In the genomic region with DNA sequence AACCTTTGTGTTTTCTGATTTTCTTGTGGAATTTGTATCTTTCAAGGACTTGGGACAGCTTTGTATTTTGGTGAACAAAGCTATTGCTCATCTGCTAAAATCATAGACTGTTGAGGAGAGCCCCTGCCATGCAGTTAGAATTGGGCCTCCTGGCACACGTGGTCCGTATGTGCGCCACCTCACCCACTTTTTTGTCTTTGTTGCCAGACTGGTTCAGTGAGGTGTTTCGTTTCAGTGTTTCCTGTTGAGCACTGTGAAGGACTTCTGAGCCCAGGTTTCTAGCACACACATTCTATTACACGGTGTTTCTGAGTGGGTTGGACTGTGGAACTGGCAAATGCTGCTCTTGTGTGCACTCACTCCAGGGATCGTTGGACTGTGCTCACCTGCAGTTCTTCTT, we compare ENCODE assay signal across 17 cellular contexts. TPM values are rescaled to one million over a fixed set of nuclear protein-coding genes. Genes with fewer than 3 reads are reported as not detected.
DNase-seq lines count a peak whose midpoint lies in the region; ATAC-seq, FAIRE-seq and TF ChIP-seq lines count a peak whose summit lies in the region.
"Had no signal": no experiment of that assay in that cellular context is flagged by ENCODE, and none has a peak within 500 bp of the region (broad histone marks: within the 10 kb centered on the region; RNA-seq: fewer than 3 reads in every experiment).

No MANE protein-coding gene starts in this region.

- DNase-seq in A673 (ENCODE audit: low spot score) (no peak), MG63 (peak; percentile 46), bronchial epithelial cell (ENCODE audit: low read depth) (peak; percentile 85), mucosa of gallbladder (ENCODE audit: low spot score) (peak; percentile 50), DMS114 treated with DMSO at 0.1 percent for 48 hours (lab: John Stamatoyannopoulos, UW; ENCODE audit: unreplicated experiment) (no peak), NAMALWA (ENCODE audit: low spot score) (no peak)
- no peak for DNase-seq in stimulated activated CD4-positive, alpha-beta T cell treated with anti-CD3 and anti-CD28 coated beads, Interleukin-15, amount 100 ng/mL, for 24 hours
- DNase-seq: activated CD4-positive, alpha-beta T cell treated with anti-CD3 and anti-CD28 coated beads, Interleukin-2, amount 50 U/mL, for 48 hours; activated gamma-delta T cell; KBM-7; NCI-H187; right lobe of liver had no signal

- no peaks in the 10 kb centered on the region for H3K27me3 ChIP-seq in A673 (replicated peaks; ENCODE audit: insufficient read depth, low read depth, low read length, poor library complexity)
- H3K27me3 ChIP-seq in MG63, result no peaks in the 10 kb centered on the region
- no peaks in the 10 kb centered on the region for H3K27me3 ChIP-seq in bronchial epithelial cell (ENCODE audit: control insufficient read depth, insufficient read depth, low read length)
- H3K27me3 ChIP-seq: cardiac muscle cell, right lobe of liver, testis had no signal

- peak overlapping the region; percentile 62 for H3K27ac ChIP-seq in A673 (ENCODE audit: low read depth, low read length, poor library complexity, severe bottlenecking)
- H3K27ac ChIP-seq: cardiac muscle cell, right lobe of liver, testis had no signal

- peaks cover 69% of the 10 kb centered on the region for H3K4me1 ChIP-seq in A673 (ENCODE audit: insufficient read depth, low read length, poor library complexity, severe bottlenecking)

- BruUV-seq in A673 (replicated peaks; lab: Mats Ljungman, UMichigan), result no TSS peak

- CTCF ChIA-PET in A673 (lab: Charles Lee), result no interaction called here

- POLR2A ChIA-PET in A673 (lab: Charles Lee; ENCODE audit: low non-redundant PET), result interaction anchor here (0.6 kb wide), 1 partner anchor 42 kb away, joined by 3 read pairs; no protein-coding TSS in a partner anchor

- FAIRE-seq in bronchial epithelial cell (lab: Jason Lieb, UNC), result peak; percentile 50

- ATAC-seq in HG03342 (IDR thresholded peaks at IDR 0.05; ENCODE audit: unreplicated experiment), result no peak

- TF ChIP-seq CTCF in A673 (conservative IDR thresholded peaks at IDR 0.05; ENCODE audit: low read depth, low read length) (no peak), bronchial epithelial cell (IDR thresholded peaks at IDR 0.05; ENCODE audit: insufficient read depth, low read length, severe bottlenecking) (no peak)

- H3K9me3 ChIP-seq in A673 (ENCODE audit: low read depth, low read length, poor library complexity, severe bottlenecking), result no peaks in the 10 kb centered on the region
- H3K9me3 ChIP-seq in MG63, result no peaks in the 10 kb centered on the region
- H3K9me3 ChIP-seq: right lobe of liver, testis had no signal

- H3K4me3 ChIP-seq in A673 (ENCODE audit: low read depth, low read length, poor library complexity, severe bottlenecking) (no peak overlapping the region), MG63 (no peak overlapping the region), bronchial epithelial cell (ENCODE audit: low read depth, low read length) (no peak overlapping the region)
- H3K4me3 ChIP-seq: cardiac muscle cell, right lobe of liver, testis had no signal

- intact Hi-C loops in A673 (cut with micrococcal nuclease; ENCODE audit: unreplicated experiment), result loop anchor here (5.0 kb wide), 1 partner anchor 72 kb away; a partner anchor contains a TSS

- H3K36me3 ChIP-seq in A673 (ENCODE audit: insufficient read depth, low read length, poor library complexity, severe bottlenecking) (no peaks in the 10 kb centered on the region), MG63 (peaks cover 3% of the 10 kb centered on the region), bronchial epithelial cell (ENCODE audit: control insufficient read depth, insufficient read depth, low read length) (no peaks in the 10 kb centered on the region)
- H3K36me3 ChIP-seq: cardiac muscle cell had no signal

RNA-seq across cellular contexts. Expression of a gene that starts 37.6 kb away (rescaled TPM):
- total RNA-seq in A673 (2021) (not detected in 2 replicates), bronchial epithelial cell (not detected in 2 replicates), mucosa of gallbladder (not detected)
- not detected in 2 replicates for total RNA-seq in MG63 (2014; rRNA removed; shearing (Covaris generic); ENCODE audit: low replicate concordance)
- total RNA-seq: cardiac muscle cell, Daoy, epithelial cell of proximal tubule, right lobe of liver had no signal

Comparison
In these comparisons a context has a peak if more than half of its experiments do, and no peak if none do; other contexts are left out.
1. DNase-seq: peak in MG63 (single experiment), bronchial epithelial cell (single experiment) and mucosa of gallbladder (single experiment); none in A673 (single experiment), DMS114 treated with DMSO at 0.1 percent for 48 hours (single experiment), NAMALWA (single experiment) and stimulated activated CD4-positive, alpha-beta T cell treated with anti-CD3 and anti-CD28 coated beads, Interleukin-15, amount 100 ng/mL, for 24 hours (single experiment).